ENCODE assay signal across 1 cellular context in the genomic region with DNA sequence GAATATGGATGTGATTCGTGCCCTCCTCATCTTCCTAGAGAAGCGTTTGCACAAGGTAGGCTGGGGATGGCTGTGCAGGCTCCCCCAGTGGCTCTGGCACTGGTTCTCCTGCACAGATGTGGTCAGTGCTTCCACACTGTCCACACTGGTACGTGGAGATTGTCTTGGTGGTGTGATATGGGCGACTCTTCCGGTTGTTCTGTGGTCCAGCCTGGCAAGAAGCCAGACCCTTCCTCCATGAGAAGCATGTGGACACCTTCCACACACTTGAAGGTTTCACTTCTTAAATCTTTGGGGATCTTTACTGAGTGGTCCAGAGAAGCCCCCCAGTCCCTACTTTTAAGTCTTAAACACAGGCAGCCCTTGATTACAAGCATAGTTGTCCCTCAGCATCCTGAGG.
TF ChIP-seq lines count a peak whose summit lies in the region.

No MANE protein-coding gene starts in this region.

TF ChIP-seq in IMR-90, 13 proteins besides CTCF, POLR2A, EP300 and RAD21:
- TF ChIP-seq CEBPB (IDR thresholded peaks at IDR 0.05; ENCODE audit: low read depth, low read length) = no peak
- TF ChIP-seq NFE2L2 (IDR thresholded peaks at IDR 0.05; ENCODE audit: low read depth, low read length) = no peak
- no peak for TF ChIP-seq BHLHE40 (IDR thresholded peaks at IDR 0.05; ENCODE audit: low read depth, low read length)
- TF ChIP-seq SMC3 (IDR thresholded peaks at IDR 0.05; ENCODE audit: low read depth, low read length) = no peak
